18 cellular contexts compared by ENCODE assay signal in the genomic region with DNA sequence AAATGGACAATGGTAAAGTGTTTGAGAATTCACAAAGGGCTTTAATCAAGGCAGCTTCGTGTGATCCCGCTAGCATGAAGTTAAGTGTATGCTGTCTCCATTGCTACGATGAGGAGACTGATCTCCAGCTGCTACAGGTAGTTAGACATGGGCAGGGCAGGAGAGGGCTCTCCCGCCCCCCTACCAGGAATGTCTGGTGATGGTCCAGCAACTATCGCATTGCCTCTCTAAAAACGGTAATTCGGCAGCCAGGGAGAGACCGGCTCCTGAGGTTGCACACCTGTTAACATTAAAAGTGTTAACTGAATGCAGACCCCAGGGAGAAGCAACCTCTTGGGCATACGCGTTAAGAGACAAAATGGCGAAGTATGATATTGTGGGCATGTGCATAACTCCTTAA.
"Had no signal": no experiment of that assay in that cellular context is flagged by ENCODE, and none has a peak within 500 bp of the region (broad histone marks: within the 10 kb centered on the region; RNA-seq: fewer than 3 reads in every experiment).

No MANE protein-coding gene starts in this region.

- DNase-seq: activated CD4-positive, alpha-beta T cell treated with anti-CD3 and anti-CD28 coated beads for 1 hour; activated CD8-positive, alpha-beta memory T cell treated with anti-CD3 and anti-CD28 coated beads for 24 hours; activated CD8-positive, alpha-beta memory T cell treated with anti-CD3 and anti-CD28 coated beads, Interleukin-2, amount 50 U/mL, for 48 hours; activated effector memory CD4-positive, alpha-beta T cell treated with Interleukin-2 at 50 U/mL for 16 hours; activated naive CD4-positive, alpha-beta T cell treated with anti-CD3 and anti-CD28 coated beads, Interleukin-2, amount 10 ng/mL, durations not matched to agents 7 days and 5 days; activated naive CD8-positive, alpha-beta T cell treated with anti-CD3 and anti-CD28 coated beads, Interleukin-2, amount 50 U/mL, for 24 hours; activated T-cell treated with anti-CD3 and anti-CD28 coated beads, Interleukin-2, amount 50 U/mL, for 48 hours; anterior cingulate cortex; brain microvascular endothelial cell; cerebellar nuclear complex; cortex of kidney; occipital lobe; right lobe of liver; stimulated activated CD4-positive, alpha-beta T cell treated with anti-CD3 and anti-CD28 coated beads, Interleukin-4, amount 100 ng/mL, for 24 hours had no signal

- H3K4me3 Mint-ChIP-seq: activated naive CD4-positive, alpha-beta T cell treated with anti-CD3 and anti-CD28 coated beads, Interleukin-2, amount 10 ng/mL, durations not matched to agents 7 days and 5 days; activated naive CD8-positive, alpha-beta T cell treated with anti-CD3 and anti-CD28 coated beads, Interleukin-2, amount 50 U/mL, for 24 hours; stimulated activated effector memory CD8-positive, alpha-beta T cell treated with anti-CD3 and anti-CD28 coated beads, Interleukin-12 subunit alpha, Interleukin-12 subunit beta, amount 100 ng/mL, for 72 hours; T-helper 1 cell treated with Interleukin-12 subunit alpha and Interleukin-12 subunit beta and Interleukin-4 antibody, amounts not matched to agents 30 μg/mL and 1 μg/mL, for 36 hours had no signal

- H3K27me3 Mint-ChIP-seq: activated naive CD8-positive, alpha-beta T cell treated with anti-CD3 and anti-CD28 coated beads, Interleukin-2, amount 50 U/mL, for 24 hours had no signal

- ATAC-seq: activated naive CD8-positive, alpha-beta T cell treated with anti-CD3 and anti-CD28 coated beads, Interleukin-2, amount 50 U/mL, for 24 hours; right lobe of liver; stimulated activated effector memory CD8-positive, alpha-beta T cell treated with anti-CD3 and anti-CD28 coated beads, Interleukin-12 subunit alpha, Interleukin-12 subunit beta, amount 100 ng/mL, for 72 hours had no signal

- H3K9me3 ChIP-seq: prostate gland, right lobe of liver had no signal

- H3K27me3 ChIP-seq: brain microvascular endothelial cell, right lobe of liver had no signal

- H3K36me3 Mint-ChIP-seq: activated naive CD4-positive, alpha-beta T cell treated with anti-CD3 and anti-CD28 coated beads, Interleukin-2, amount 10 ng/mL, durations not matched to agents 7 days and 5 days; stimulated activated effector memory CD8-positive, alpha-beta T cell treated with anti-CD3 and anti-CD28 coated beads, Interleukin-12 subunit alpha, Interleukin-12 subunit beta, amount 100 ng/mL, for 72 hours had no signal

- H3K36me3 ChIP-seq: brain microvascular endothelial cell, prostate gland had no signal

- H3K4me3 ChIP-seq: prostate gland, right lobe of liver had no signal

- H3K27ac ChIP-seq: brain microvascular endothelial cell, prostate gland, right lobe of liver, VCaP had no signal

- H3K27ac Mint-ChIP-seq: activated naive CD4-positive, alpha-beta T cell treated with anti-CD3 and anti-CD28 coated beads, Interleukin-2, amount 10 ng/mL, durations not matched to agents 7 days and 5 days; activated naive CD8-positive, alpha-beta T cell treated with anti-CD3 and anti-CD28 coated beads, Interleukin-2, amount 50 U/mL, for 24 hours; T-helper 1 cell treated with Interleukin-12 subunit alpha and Interleukin-12 subunit beta and Interleukin-4 antibody, amounts not matched to agents 30 μg/mL and 1 μg/mL, for 36 hours had no signal

- H3K4me1 ChIP-seq: right lobe of liver had no signal

- H3K4me1 Mint-ChIP-seq: activated naive CD4-positive, alpha-beta T cell treated with anti-CD3 and anti-CD28 coated beads, Interleukin-2, amount 10 ng/mL, durations not matched to agents 7 days and 5 days had no signal
